In the genomic region with DNA sequence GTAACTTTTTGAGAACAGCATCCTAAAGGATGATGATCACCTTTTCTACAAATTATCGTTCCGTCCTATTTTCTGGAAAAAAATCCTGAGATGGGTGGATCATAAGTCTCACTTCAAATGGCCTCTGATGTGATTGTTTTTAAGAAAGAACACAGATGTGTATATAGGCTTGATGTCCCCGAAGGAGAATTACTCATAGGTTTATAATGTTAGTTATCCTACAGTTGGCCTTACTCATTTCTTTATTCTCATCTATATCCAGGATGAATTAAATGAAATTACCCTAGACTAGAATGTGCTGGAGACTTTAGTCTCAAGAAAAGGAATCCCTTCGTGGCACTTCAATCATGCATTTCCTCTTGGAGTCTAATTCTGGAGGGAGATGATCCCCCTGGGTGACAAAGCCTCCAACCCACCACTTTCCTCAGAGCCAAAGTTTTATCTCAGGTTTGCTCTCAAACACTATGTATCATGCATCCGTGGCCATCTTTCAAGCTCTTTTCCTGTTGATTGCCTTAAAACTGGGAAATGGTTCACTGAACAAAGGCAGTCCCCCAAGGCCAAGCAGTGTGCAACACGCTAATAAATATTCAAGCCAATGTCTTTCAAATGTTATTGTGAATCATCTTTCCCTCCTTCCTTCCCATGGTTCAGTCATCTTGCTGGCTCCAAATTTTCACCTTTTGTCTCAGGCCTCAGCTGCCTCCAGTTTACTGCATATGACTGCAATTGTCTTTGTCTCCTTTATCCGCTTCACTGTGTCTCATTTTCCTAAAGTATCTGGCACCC, we compare ENCODE assay signal across 27 cellular contexts. TPM values are rescaled to one million over a fixed set of nuclear protein-coding genes. Genes with fewer than 3 reads are reported as not detected.
DNase-seq lines count a peak whose midpoint lies in the region; ATAC-seq and TF ChIP-seq lines count a peak whose summit lies in the region.
"Had no signal": no experiment of that assay in that cellular context is flagged by ENCODE, and none has a peak within 500 bp of the region (broad histone marks: within the 10 kb centered on the region; RNA-seq: fewer than 3 reads in every experiment).

No MANE protein-coding gene starts in this region.

- no peak overlapping the region for H2BK5ac ChIP-seq in neuronal stem cell (ENCODE audit: low read length)

- no peak overlapping the region for H3K4ac ChIP-seq in neuronal stem cell (ENCODE audit: low read length)

- no peak overlapping the region for H3K23ac ChIP-seq in neuronal stem cell (ENCODE audit: low read depth, low read length, poor library complexity)

- TF ChIP-seq CTCF in fibroblast of mammary gland (conservative IDR thresholded peaks at IDR 0.05; ENCODE audit: control insufficient read depth, insufficient read depth, low read depth, low read length), result no peak
- TF ChIP-seq CTCF in MM.1S (IDR thresholded peaks at IDR 0.05; ENCODE audit: low read length), result no peak

- no peaks in the 10 kb centered on the region for H4K20me1 ChIP-seq in MM.1S (ENCODE audit: insufficient read depth, low read length)

- H3F3A ChIP-seq in MM.1S (ENCODE audit: insufficient read depth, low read length), result no peaks in the 10 kb centered on the region

- no peak overlapping the region for H3K4me3 ChIP-seq in fibroblast of mammary gland (ENCODE audit: control insufficient read depth, low read depth, low read length)
- no peak overlapping the region for H3K4me3 ChIP-seq in neuronal stem cell (ENCODE audit: low read length in 2 of 2)
- H3K4me3 ChIP-seq in H7 (ENCODE audit: insufficient read depth, low read depth, low read length), result no peak overlapping the region
- no peak overlapping the region for H3K4me3 ChIP-seq in MM.1S (ENCODE audit: low read length)
- H3K4me3 ChIP-seq: adrenal gland, heart left ventricle, SJSA1, tibial nerve had no signal

- H2BK120ac ChIP-seq in neuronal stem cell (ENCODE audit: low read depth, low read length), result no peak overlapping the region

- H3K79me2 ChIP-seq in MM.1S (ENCODE audit: low read length), result no peaks in the 10 kb centered on the region

- H3K14ac ChIP-seq in neuronal stem cell (ENCODE audit: low read length), result no peak overlapping the region

- no CpG with 5 or more reads among the region's 7 CpGs for WGBS in neuronal stem cell (ENCODE audit: extremely low coverage in 2 of 2, insufficient read length in 2 of 2, insufficient replicate concordance in 1 of 2), 2 donors

- H3K36me3 ChIP-seq in neuronal stem cell (replicated peaks in 1 of 2; ENCODE audit: control insufficient read depth in 2 of 2, insufficient read depth in 2 of 2, low read length in 2 of 2) (no peaks in the 10 kb centered on the region), H7 (replicated peaks; ENCODE audit: control insufficient read depth, insufficient read depth, low read length) (no peaks in the 10 kb centered on the region), MM.1S (replicated peaks; ENCODE audit: insufficient read depth, low read length) (no peaks in the 10 kb centered on the region)
- H3K36me3 ChIP-seq: adrenal gland, brain microvascular endothelial cell, heart left ventricle, neutrophil, SJSA1, tibial nerve had no signal

- H3K4me1 ChIP-seq in neuronal stem cell (ENCODE audit: control insufficient read depth in 2 of 2, insufficient read depth in 1 of 2, low read depth in 1 of 2, low read length in 2 of 2) (peaks cover 9 to 16% of the 10 kb centered on the region in 2 donors), MM.1S (ENCODE audit: low read length) (no peaks in the 10 kb centered on the region)
- H3K4me1 ChIP-seq: adrenal gland, heart left ventricle, SJSA1, tibial nerve had no signal

- H3K4me2 ChIP-seq in neuronal stem cell (ENCODE audit: insufficient read depth, low read length, poor library complexity, severe bottlenecking) (no peak overlapping the region), MM.1S (ENCODE audit: low read depth, low read length) (no peak overlapping the region)

- peak overlapping the region; percentile 66 for H2AFZ ChIP-seq in neuronal stem cell (ENCODE audit: low read length)
- no peak overlapping the region for H2AFZ ChIP-seq in MM.1S (ENCODE audit: low read length)

- no peak overlapping the region for H2BK15ac ChIP-seq in neuronal stem cell (ENCODE audit: low read length)

- H4K8ac ChIP-seq in neuronal stem cell (ENCODE audit: low read depth, low read length), result no peak overlapping the region

- no peaks in the 10 kb centered on the region for H3K9me3 ChIP-seq in neuronal stem cell (replicated peaks in 1 of 2; ENCODE audit: control insufficient read depth in 2 of 2, insufficient read depth in 1 of 2, low read depth in 1 of 2, low read length in 2 of 2)
- H3K9me3 ChIP-seq in MM.1S (replicated peaks; ENCODE audit: insufficient read depth, low read length), result no peaks in the 10 kb centered on the region
- H3K9me3 ChIP-seq: adrenal gland, heart left ventricle, neutrophil, SJSA1, tibial nerve had no signal

- no peaks in the 10 kb centered on the region for H3K9me2 ChIP-seq in MM.1S (replicated peaks; ENCODE audit: insufficient read depth, low read length)

- H3K27ac ChIP-seq in neuronal stem cell (replicated peaks; ENCODE audit: low read length), result no peak overlapping the region
- H3K27ac ChIP-seq in MM.1S (ENCODE audit: low read length), result no peak overlapping the region
- H3K27ac ChIP-seq: adrenal gland, brain microvascular endothelial cell, C4-2B, heart left ventricle, HL-60, neutrophil, SJSA1, tibial nerve had no signal

- H3K79me1 ChIP-seq in neuronal stem cell (ENCODE audit: low read depth, low read length), result no peaks in the 10 kb centered on the region

- no peak overlapping the region for H2BK12ac ChIP-seq in neuronal stem cell (ENCODE audit: low read length)

- H3K9ac ChIP-seq in neuronal stem cell (ENCODE audit: low read depth, low read length, poor library complexity) (no peak overlapping the region), MM.1S (ENCODE audit: low read length) (no peak overlapping the region)

- H3K27me3 ChIP-seq in neuronal stem cell (ENCODE audit: control insufficient read depth in 3 of 3, insufficient read depth in 3 of 3, low read depth in 1 of 3, low read length in 3 of 3), result no peaks in the 10 kb centered on the region
- H3K27me3 ChIP-seq in H7 (ENCODE audit: control insufficient read depth, insufficient read depth, low read length), result no peaks in the 10 kb centered on the region
- no peaks in the 10 kb centered on the region for H3K27me3 ChIP-seq in MM.1S (replicated peaks; ENCODE audit: insufficient read depth, low read length)
- H3K27me3 ChIP-seq: adrenal gland, brain microvascular endothelial cell, tibial nerve had no signal

- no peak overlapping the region for H2AK5ac ChIP-seq in neuronal stem cell (ENCODE audit: low read depth, low read length)

- H3K18ac ChIP-seq in neuronal stem cell (ENCODE audit: low read length), result no peak overlapping the region

- DNase-seq in EH (ENCODE audit: low read depth), result peak; percentile 18
- DNase-seq in LHCN-M2 (ENCODE audit: low read depth), result peak; percentile 36
- peak; percentile 54 for DNase-seq in fibroblast of mammary gland (ENCODE audit: low read depth)
- no peak for DNase-seq in neuronal stem cell (ENCODE audit: low spot score)
- no peak for DNase-seq in H7
- no peak for DNase-seq in MM.1S
- DNase-seq: activated CD4-positive, alpha-beta memory T cell treated with anti-CD3 and anti-CD28 coated beads for 36 hours; activated CD8-positive, alpha-beta memory T cell treated with anti-CD3 and anti-CD28 coated beads, Interleukin-2, amount 50 U/mL, for 4 hours; activated naive CD4-positive, alpha-beta T cell treated with anti-CD3 and anti-CD28 coated beads for 36 hours; adrenal gland; brain microvascular endothelial cell; DMS79 treated with DMSO at 0.1 percent for 48 hours; effector CD8-positive, alpha-beta T cell; heart left ventricle; mammary epithelial cell; NCI-H1092; NCI-H187; NCI-H2227 treated with DMSO at 0.1 percent for 48 hours; NCI-H774; T-helper 1 cell had no signal

- H4K91ac ChIP-seq in neuronal stem cell (ENCODE audit: low read depth, low read length, poor library complexity), result no peak overlapping the region

- ATAC-seq in HG02973 (IDR thresholded peaks at IDR 0.05; ENCODE audit: unreplicated experiment), result no peak
- ATAC-seq: activated CD4-positive, CD25-positive, alpha-beta regulatory T cell treated with anti-CD3 and anti-CD28 coated beads, Interleukin-2, amount 50 U/mL, for 24 hours; heart left ventricle had no signal

RNA-seq across cellular contexts. Expression of gene SMYD2, which starts 32.5 kb away (rescaled TPM):
- total RNA-seq in LHCN-M2 (2014; rRNA removed), result 30.5 and 42.4 TPM in 2 replicates
- 30.1 TPM for polyA plus RNA-seq in LHCN-M2 (2012)
- 14.4 TPM for polyA plus RNA-seq in neuronal stem cell (2013, experiment 1 of 2)
- polyA plus RNA-seq in neuronal stem cell (2013, experiment 2 of 2), result 14.7 TPM
- total RNA-seq in H7 (2014; rRNA removed; shearing (Covaris generic)), result 24.5 and 26.4 TPM in 2 replicates

Comparison
In these comparisons a context has a peak if more than half of its experiments do, and no peak if none do; other contexts are left out.
1. DNase-seq: peak in EH (single experiment), LHCN-M2 (single experiment) and fibroblast of mammary gland (single experiment); none in neuronal stem cell (single experiment), H7 (single experiment) and MM.1S (single experiment).